18 cellular contexts compared by ENCODE assay signal in the genomic region with DNA sequence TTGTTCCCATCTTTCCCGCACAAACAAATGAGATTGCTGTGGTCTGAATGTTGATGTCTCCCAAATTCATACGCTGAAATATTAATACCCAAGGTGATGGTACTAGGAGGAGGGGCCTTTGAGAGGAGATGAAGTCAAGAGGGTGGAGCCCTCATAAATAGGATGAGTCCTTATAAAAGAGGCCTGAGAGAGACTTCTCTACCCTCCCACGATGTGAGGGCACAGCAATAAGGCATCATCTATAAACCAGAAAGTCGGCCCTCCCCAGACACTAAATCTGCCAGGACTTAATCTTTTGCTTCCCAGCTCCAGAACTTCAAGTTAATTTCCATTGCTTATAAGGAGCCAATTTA.
"Had no signal": no experiment of that assay in that cellular context is flagged by ENCODE, and none has a peak within 500 bp of the region (broad histone marks: within the 10 kb centered on the region; RNA-seq: fewer than 3 reads in every experiment).

No MANE protein-coding gene starts in this region.

- H3K9me3 Mint-ChIP-seq: endodermal cell had no signal

- ATAC-seq: foreskin keratinocyte; left colon; mucosa of descending colon; naive thymus-derived CD8-positive, alpha-beta T cell had no signal

- H3K27ac Mint-ChIP-seq: endodermal cell; naive thymus-derived CD8-positive, alpha-beta T cell had no signal

- H3K4me3 ChIP-seq: colonic mucosa, mucosa of descending colon, right atrium auricular region, stomach, thoracic aorta, transverse colon had no signal

- H3K27ac ChIP-seq: colonic mucosa, foreskin keratinocyte, neutrophil, right atrium auricular region, stomach, thoracic aorta, transverse colon had no signal

- H3K27me3 ChIP-seq: colonic mucosa, foreskin keratinocyte, neutrophil, right atrium auricular region, stomach, transverse colon had no signal

- DNase-seq: colonic mucosa; dermis blood vessel endothelial cell; endodermal cell; erythroblast; foreskin keratinocyte; left colon; mammary epithelial cell; mucosa of descending colon; naive thymus-derived CD8-positive, alpha-beta T cell; small intestine; stimulated activated CD4-positive, alpha-beta T cell treated with anti-CD3 and anti-CD28 coated beads, Interleukin-12 subunit alpha, Interleukin-12 subunit beta, amount 100 ng/mL, for 4 hours; stimulated activated naive CD4-positive, alpha-beta T cell; stomach; substantia nigra; transverse colon had no signal

- H3K4me1 Mint-ChIP-seq: naive thymus-derived CD8-positive, alpha-beta T cell had no signal

- H3K36me3 ChIP-seq: colonic mucosa, neutrophil, right atrium auricular region, stomach, thoracic aorta, transverse colon had no signal

- H3K4me1 ChIP-seq: colonic mucosa, foreskin keratinocyte, right atrium auricular region, stomach, transverse colon had no signal

- H3K36me3 Mint-ChIP-seq: naive thymus-derived CD8-positive, alpha-beta T cell had no signal

- H3K9me3 ChIP-seq: colonic mucosa, mucosa of descending colon, neutrophil, right atrium auricular region, stomach, thoracic aorta, transverse colon had no signal

- H3K4me3 Mint-ChIP-seq: endodermal cell; naive thymus-derived CD8-positive, alpha-beta T cell had no signal
